23 cellular contexts compared by ENCODE assay signal in genomic region chr13:112759834-112760233, GRCh38.
A peak's percentile ranks its signal among the peaks of the same experiment; 100 is the strongest.
DNase-seq lines count a peak whose midpoint lies in the region; ATAC-seq and TF ChIP-seq lines count a peak whose summit lies in the region.
"Had no signal": no experiment of that assay in that cellular context is flagged by ENCODE, and none has a peak within 500 bp of the region (broad histone marks: within the 10 kb centered on the region; RNA-seq: fewer than 3 reads in every experiment).

No MANE protein-coding gene starts in this region.

- H3K4ac ChIP-seq in IMR-90 (ENCODE audit: low read depth, low read length) = no peak overlapping the region

- H3K27ac Mint-ChIP-seq in endothelial cell (ENCODE audit: unreplicated experiment) = no peak overlapping the region
- H3K27ac Mint-ChIP-seq: CD8-positive, alpha-beta T cell had no signal

- POLR2A ChIA-PET in IMR-90 (lab: Charles Lee; ENCODE audit: unreplicated experiment) = no interaction called here

- H3K9ac ChIP-seq in IMR-90 (ENCODE audit: low read depth, low read length) (no peak overlapping the region), SK-N-MC (ENCODE audit: insufficient read length) (no peak overlapping the region)
- H3K9ac ChIP-seq: BLaER1 treated with 17β-estradiol and CSF1 and Interleukin-3, amounts not matched to agents 10 nM and 100 nM; GM23248; SK-N-SH had no signal

- H2BK15ac ChIP-seq in IMR-90 (ENCODE audit: low read depth, low read length) = no peak overlapping the region

- no peak overlapping the region for H2BK20ac ChIP-seq in IMR-90 (ENCODE audit: low read depth, low read length)

- BruUV-seq in IMR-90 (replicated peaks; lab: Mats Ljungman, UMichigan) = no TSS peak

- no peak overlapping the region for H2AK5ac ChIP-seq in IMR-90 (ENCODE audit: low read depth, low read length)

- H3K79me1 ChIP-seq in IMR-90 (ENCODE audit: low read depth in 1 of 2, low read length in 2 of 2) = peaks cover 15 to 19% of the 10 kb centered on the region in 2 experiments; a peak in 3 of 4 replicates

- TF ChIP-seq POLR2A in IMR-90 (IDR thresholded peaks at IDR 0.05; ENCODE audit: low read depth, low read length) (no peak), GM18505 (IDR thresholded peaks at IDR 0.05; ENCODE audit: borderline replicate concordance, extremely low read depth, insufficient read depth, insufficient read length) (no peak)

- no peak overlapping the region for H3K27ac ChIP-seq in IMR-90 (ENCODE audit: insufficient read depth, low read length)
- peak overlapping the region; percentile 27; the same call in 1 of the 2 replicates for H3K27ac ChIP-seq in SK-N-MC
- peak overlapping the region; percentile 63 for H3K27ac ChIP-seq in temporal lobe (ENCODE audit: low read depth, low read length)
- H3K27ac ChIP-seq: A549; BLaER1 treated with 17β-estradiol and CSF1 and Interleukin-3, amounts not matched to agents 10 nM and 100 nM; GM23248 had no signal

- peaks cover 6% of the 10 kb centered on the region; the same call in 1 of the 2 replicates for H3K9me1 ChIP-seq in IMR-90 (ENCODE audit: insufficient read depth, low read length)

- H3K4me3 Mint-ChIP-seq in endothelial cell (ENCODE audit: unreplicated experiment) = peak overlapping the region; percentile 9
- H3K4me3 Mint-ChIP-seq: CD8-positive, alpha-beta T cell had no signal

- no peaks in the 10 kb centered on the region for H3K27me3 ChIP-seq in IMR-90 (ENCODE audit: control insufficient read depth, insufficient read depth, low read length)
- H3K27me3 ChIP-seq: BLaER1 treated with 17β-estradiol and CSF1 and Interleukin-3, amounts not matched to agents 10 nM and 100 nM had no signal

- no peak overlapping the region for H4K91ac ChIP-seq in IMR-90 (ENCODE audit: insufficient read depth, low read depth, low read length)

- no peak for ATAC-seq in IMR-90 (ENCODE audit: low read depth)
- ATAC-seq in GM18505 (IDR thresholded peaks at IDR 0.05; ENCODE audit: unreplicated experiment) = no peak
- ATAC-seq in GM21526 (IDR thresholded peaks at IDR 0.05; ENCODE audit: low FRiP score, unreplicated experiment) = no peak
- ATAC-seq: A549; CD8-positive, alpha-beta T cell; HepG2; K562 had no signal

- no peak overlapping the region for H4K8ac ChIP-seq in IMR-90 (ENCODE audit: low read depth in 2 of 2, low read length in 2 of 2)

- no peak overlapping the region for H3K18ac ChIP-seq in IMR-90 (ENCODE audit: low read depth, low read length)

- no peak overlapping the region for H2BK5ac ChIP-seq in IMR-90 (ENCODE audit: low read depth, low read length, poor library complexity, severe bottlenecking)

- TF ChIP-seq RAD21 in IMR-90 (IDR thresholded peaks at IDR 0.05; ENCODE audit: low read length) = no peak

- no peak overlapping the region for H2AFZ ChIP-seq in IMR-90 (replicated peaks; ENCODE audit: low read length, poor library complexity)
- H2AFZ ChIP-seq: GM23248 had no signal

- H3K4me2 ChIP-seq in IMR-90 (ENCODE audit: low read depth, low read length) = no peak overlapping the region
- H3K4me2 ChIP-seq: A549, SK-N-SH had no signal

- H2BK120ac ChIP-seq in IMR-90 (ENCODE audit: low read depth, low read length) = no peak overlapping the region

- dilution Hi-C loops in IMR-90 (cut with HindIII; ENCODE audit: low sequenced_read_pairs, unreplicated experiment) = no loop called here

- H3K4me1 Mint-ChIP-seq in endothelial cell (ENCODE audit: unreplicated experiment) = peaks cover 43% of the 10 kb centered on the region

- no peak overlapping the region for H3K23ac ChIP-seq in IMR-90 (ENCODE audit: low read depth, low read length)

- H3K56ac ChIP-seq in IMR-90 (ENCODE audit: extremely low read depth, insufficient read depth, low read length) = no peak overlapping the region

- intact Hi-C loops in IMR-90 (cut with micrococcal nuclease) = loop anchor here (1.0 to 5.0 kb wide), 2 partner anchors 16 to 68 kb away; partner anchors contain the start of gene ATP11A

- peaks cover 19% of the 10 kb centered on the region for H3K36me3 Mint-ChIP-seq in endothelial cell (ENCODE audit: low read depth, unreplicated experiment)

- no peak overlapping the region for H3K14ac ChIP-seq in IMR-90 (replicated peaks; ENCODE audit: low read depth, low read length)

- no peak for DNase-seq in IMR-90
- DNase-seq in SK-N-MC (ENCODE audit: low read depth, low spot score) = no peak
- DNase-seq in endothelial cell (ENCODE audit: low spot score) = no peak
- DNase-seq in stimulated activated CD4-positive, alpha-beta T cell treated with anti-CD3 and anti-CD28 coated beads, Interleukin-2, amount 100 ng/mL, for 24 hours = no peak
- DNase-seq: AML-193; CD8-positive, alpha-beta T cell; H7; Kasumi-1; MV-4-11; NCI-H1105 treated with DMSO at 0.1 percent for 48 hours; NCI-H2029 treated with DMSO at 0.1 percent for 48 hours; NCI-H446 treated with DMSO at 0.1 percent for 48 hours; SIG-M5; SK-N-SH; SW 1271 had no signal

- peaks cover 14% of the 10 kb centered on the region for H3K4me1 ChIP-seq in IMR-90 (ENCODE audit: control insufficient read depth, insufficient read depth, low read length)
- H3K4me1 ChIP-seq: A549 had no signal

- H3K27me3 Mint-ChIP-seq in endothelial cell (ENCODE audit: unreplicated experiment) = peaks cover 11% of the 10 kb centered on the region

- H2AK9ac ChIP-seq in IMR-90 (replicated peaks; ENCODE audit: low read depth, low read length, poor library complexity) = no peak overlapping the region

- H3K9me3 ChIP-seq in IMR-90 (ENCODE audit: control insufficient read depth, insufficient read depth, low read length) (no peaks in the 10 kb centered on the region), SK-N-MC (ENCODE audit: low read depth, low read length) (no peaks in the 10 kb centered on the region)
- H3K9me3 ChIP-seq: A549, SK-N-SH had no signal

- H3K36me3 ChIP-seq in IMR-90 (ENCODE audit: control insufficient read depth, insufficient read depth, low read length) = no peaks in the 10 kb centered on the region; the same call in none of the 2 replicates
- H3K36me3 ChIP-seq in SK-N-MC (ENCODE audit: insufficient read depth, low read length) = no peaks in the 10 kb centered on the region

- peaks cover 12% of the 10 kb centered on the region; the same call in 1 of the 2 replicates for H4K20me1 ChIP-seq in IMR-90 (ENCODE audit: insufficient read depth, low read length)

- no CpG with 5 or more reads among the region's 11 CpGs for WGBS in IMR-90 (ENCODE audit: extremely low coverage in 2 of 2, insufficient read length in 1 of 2), 2 experiments

- TF ChIP-seq CTCF in IMR-90 (conservative IDR thresholded peaks at IDR 0.05; ENCODE audit: low read depth, low read length) (no peak), endothelial cell (IDR thresholded peaks at IDR 0.05; ENCODE audit: unreplicated experiment) (no peak)

- in situ Hi-C loops in IMR-90 (cut with MboI; ENCODE audit: low sequenced_read_pairs) = no loop called here

- CTCF ChIA-PET in IMR-90 (lab: Yijun Ruan, JAX) = no interaction called here

- no peak overlapping the region for H4K5ac ChIP-seq in IMR-90 (ENCODE audit: low read depth, low read length)

- no peaks in the 10 kb centered on the region for H3K9me3 Mint-ChIP-seq in endothelial cell (ENCODE audit: unreplicated experiment)
- H3K9me3 Mint-ChIP-seq: CD8-positive, alpha-beta T cell had no signal

- H3K4me3 ChIP-seq in IMR-90 (ENCODE audit: insufficient read depth, low read depth, low read length) = no peak overlapping the region
- H3K4me3 ChIP-seq in SK-N-MC = peak overlapping the region; percentile 6; the same call in 1 of the 2 replicates
- H3K4me3 ChIP-seq: A549; BLaER1 treated with 17β-estradiol and CSF1 and Interleukin-3, amounts not matched to agents 10 nM and 100 nM; GM23248; K562 had no signal

TF ChIP-seq in IMR-90, 13 proteins besides CTCF, POLR2A, EP300 and RAD21:
- no peak for TF ChIP-seq MAFK (IDR thresholded peaks at IDR 0.05; ENCODE audit: low read depth, low read length)
- peak; percentile 51 for TF ChIP-seq BHLHE40 (IDR thresholded peaks at IDR 0.05; ENCODE audit: low read depth, low read length)
